In genomic region chr9:38035873-38036272, GRCh38 we compare ENCODE assay signal across 13 cellular contexts. TPM values are rescaled to one million over a fixed set of nuclear protein-coding genes. Genes with fewer than 3 reads are reported as not detected.
DNase-seq lines count a peak whose midpoint lies in the region; ATAC-seq and TF ChIP-seq lines count a peak whose summit lies in the region.
"Had no signal": no experiment of that assay in that cellular context is flagged by ENCODE, and none has a peak within 500 bp of the region (broad histone marks: within the 10 kb centered on the region; RNA-seq: fewer than 3 reads in every experiment).

No MANE protein-coding gene starts in this region.

- H4K20me1 ChIP-seq in mammary epithelial cell (ENCODE audit: insufficient read depth, low read length) = no peaks in the 10 kb centered on the region

- 8% methylated on average over 8 of the region's 8 CpGs for WGBS in mammary epithelial cell (ENCODE audit: low coverage, missing lambda C conversion rate)
- WGBS in mesenchymal stem cell = 26% methylated on average over 8 of the region's 8 CpGs

- peak overlapping the region; percentile 43 for H2AK5ac ChIP-seq in mesenchymal stem cell (ENCODE audit: low read length, severe bottlenecking)

- no peak overlapping the region for H2BK12ac ChIP-seq in mesenchymal stem cell (ENCODE audit: low read length in 2 of 2)

- H3K79me1 ChIP-seq in mesenchymal stem cell (replicated peaks; ENCODE audit: low read length, poor library complexity, severe bottlenecking) = no peaks in the 10 kb centered on the region

- in situ Hi-C loops in mammary epithelial cell (cut with MboI; ENCODE audit: low sequenced_read_pairs in 2 of 2) (no loop called here), KBM-7 (cut with MboI; ENCODE audit: low pct_unique_long_range_greater_than_20kb, low sequenced_read_pairs) (no loop called here)

- peaks cover 42% of the 10 kb centered on the region for H3K4me1 ChIP-seq in mammary epithelial cell (ENCODE audit: insufficient read depth, low read length)
- peaks cover 61% of the 10 kb centered on the region for H3K4me1 ChIP-seq in mesenchymal stem cell (ENCODE audit: control insufficient read depth, insufficient read depth, low read depth, low read length)

- H3K27ac ChIP-seq in mammary epithelial cell (ENCODE audit: insufficient read depth, low read depth, low read length) (peak overlapping the region; percentile 61), mesenchymal stem cell (ENCODE audit: low read length, poor library complexity, severe bottlenecking) (peak overlapping the region; percentile 46)

- no peak overlapping the region for H2BK120ac ChIP-seq in mesenchymal stem cell (ENCODE audit: low read depth, low read length)

- no peak overlapping the region for H3K14ac ChIP-seq in mesenchymal stem cell (ENCODE audit: low read length in 2 of 2)

- intact Hi-C loops in mammary epithelial cell (cut with micrococcal nuclease) = loop anchor here (1.0 to 5.0 kb wide), 3 partner anchors 10 to 39 kb away; no protein-coding TSS in a partner anchor

- H3K79me2 ChIP-seq in mammary epithelial cell (ENCODE audit: insufficient read depth, low read length) = peaks cover 93% of the 10 kb centered on the region

- H3K9ac ChIP-seq in mammary epithelial cell (ENCODE audit: insufficient read depth, low read length) = peak overlapping the region; percentile 39
- peak overlapping the region; percentile 78 for H3K9ac ChIP-seq in mesenchymal stem cell (ENCODE audit: low read length)

- no peak overlapping the region for H3K4me3 ChIP-seq in MG63
- no peak overlapping the region for H3K4me3 ChIP-seq in mammary epithelial cell (replicated peaks in 1 of 3; ENCODE audit: insufficient read depth in 1 of 3, low read depth in 2 of 3, low read length in 3 of 3)
- no peak overlapping the region for H3K4me3 ChIP-seq in mesenchymal stem cell (ENCODE audit: insufficient read depth in 1 of 2, low read depth in 1 of 2, low read length in 2 of 2)
- H3K4me3 ChIP-seq: lung, right lobe of liver had no signal

- H3K27me3 ChIP-seq in MG63 (no peaks in the 10 kb centered on the region), mammary epithelial cell (ENCODE audit: insufficient read depth, low read length) (no peaks in the 10 kb centered on the region), mesenchymal stem cell (ENCODE audit: control insufficient read depth in 1 of 2, insufficient read depth in 1 of 2, low read length in 2 of 2) (no peaks in the 10 kb centered on the region)
- H3K27me3 ChIP-seq: right lobe of liver had no signal

- CTCF ChIA-PET in mammary epithelial cell (lab: Charles Lee; ENCODE audit: low non-redundant PET) = interaction anchor here (0.5 kb wide), 1 partner anchor 103 kb away, joined by 20 read pairs; no protein-coding TSS in a partner anchor

- H4K8ac ChIP-seq in mesenchymal stem cell (ENCODE audit: low read length) = no peak overlapping the region

- H2BK5ac ChIP-seq in mesenchymal stem cell (ENCODE audit: low read depth, low read length, poor library complexity, severe bottlenecking) = no peak overlapping the region

- no peak overlapping the region for H4K91ac ChIP-seq in mesenchymal stem cell (ENCODE audit: low read length)

- no peak overlapping the region for H2BK15ac ChIP-seq in mesenchymal stem cell (ENCODE audit: low read depth, poor library complexity, severe bottlenecking)

- ATAC-seq in HG02759 (IDR thresholded peaks at IDR 0.05; ENCODE audit: unreplicated experiment) = no peak

- dilution Hi-C loops in mammary epithelial cell (cut with HindIII; ENCODE audit: low sequenced_read_pairs) = no loop called here

- no peaks in the 10 kb centered on the region for H3K36me3 ChIP-seq in MG63
- H3K36me3 ChIP-seq in mammary epithelial cell (ENCODE audit: insufficient read depth, low read length) = no peaks in the 10 kb centered on the region
- peaks cover 0 to 18% of the 10 kb centered on the region in 2 experiments for H3K36me3 ChIP-seq in mesenchymal stem cell (ENCODE audit: control insufficient read depth in 1 of 2, insufficient read depth in 2 of 2, low read depth in 1 of 2, low read length in 2 of 2)
- H3K36me3 ChIP-seq: right lobe of liver had no signal

- H3K4me2 ChIP-seq in mammary epithelial cell (ENCODE audit: insufficient read depth, low read depth, low read length) (peak overlapping the region; percentile 51), mesenchymal stem cell (ENCODE audit: low read length, poor library complexity, severe bottlenecking) (no peak overlapping the region)

- H3K9me3 ChIP-seq in MG63 = no peaks in the 10 kb centered on the region
- H3K9me3 ChIP-seq in mammary epithelial cell (replicated peaks; ENCODE audit: insufficient read depth, low read length) = no peaks in the 10 kb centered on the region
- H3K9me3 ChIP-seq in mesenchymal stem cell (ENCODE audit: control insufficient read depth, low read length) = no peaks in the 10 kb centered on the region
- H3K9me3 ChIP-seq: right lobe of liver had no signal

- no peak overlapping the region for H3K23ac ChIP-seq in mesenchymal stem cell (ENCODE audit: low read length in 2 of 2)

- BruUV-seq in mammary epithelial cell (replicated peaks; lab: Mats Ljungman, UMichigan) = no TSS peak

- DNase-seq in CD1c-positive myeloid dendritic cell (ENCODE audit: extremely low spot score) (peak; percentile 63), MG63 (peak; percentile 79), mammary epithelial cell (peak; percentile 71), mesenchymal stem cell (peak; percentile 91), KBM-7 (no peak), NCI-H2196 treated with DMSO at 0.1 percent for 48 hours (lab: John Stamatoyannopoulos, UW; ENCODE audit: unreplicated experiment) (no peak), putamen (ENCODE audit: low spot score) (no peak)
- DNase-seq: activated CD4-positive, CD25-positive, alpha-beta regulatory T cell treated with anti-CD3 and anti-CD28 coated beads, Interleukin-2, amount 50 U/mL, for 72 hours; NCI-H1436; right lobe of liver; stimulated activated CD8-positive, alpha-beta memory T cell treated with anti-CD3 and anti-CD28 coated beads, Interleukin-4, amount 100 ng/mL, for 48 hours had no signal

- H3K18ac ChIP-seq in mesenchymal stem cell (ENCODE audit: low read depth in 1 of 2, low read length in 2 of 2) = peak overlapping the region; percentile 46 to 67

- H3K4ac ChIP-seq in mesenchymal stem cell (ENCODE audit: low read depth in 1 of 2, low read length in 2 of 2) = peak overlapping the region in 1 of 2 experiments; percentile 2

- TF ChIP-seq CTCF in mammary epithelial cell (conservative IDR thresholded peaks at IDR 0.05 in 1 of 2, IDR thresholded peaks at IDR 0.05 in 1 of 2; ENCODE audit: extremely low read depth in 1 of 2, insufficient read depth in 1 of 2, low read depth in 1 of 2, low read length in 2 of 2) = no peak

- H2AFZ ChIP-seq in mammary epithelial cell (ENCODE audit: low read depth, low read length) (no peak overlapping the region), mesenchymal stem cell (ENCODE audit: low read depth, low read length) (no peak overlapping the region)

RNA-seq across cellular contexts. Expression of gene SHB, which starts 33.2 kb away (rescaled TPM):
- total RNA-seq in MG63 (2014; rRNA removed; shearing (Covaris generic); ENCODE audit: low replicate concordance) = 6.0 and 20.0 TPM in 2 replicates
- total RNA-seq in mammary epithelial cell = 10 to 100 TPM; 30.5 to 31.5 TPM
- polyA plus RNA-seq in mammary epithelial cell = 14.9 TPM
- 16.7 TPM for polyA minus RNA-seq in mammary epithelial cell
- polyA plus RNA-seq in mesenchymal stem cell (2013, experiment 1 of 2) = 18.4 TPM
- 17.9 TPM for polyA plus RNA-seq in mesenchymal stem cell (2013, experiment 2 of 2)

Comparison
In these comparisons a context has a peak if more than half of its experiments do, and no peak if none do; other contexts are left out.
1. DNase-seq: peak in CD1c-positive myeloid dendritic cell (single experiment), MG63 (single experiment), mammary epithelial cell (single experiment) and mesenchymal stem cell (single experiment); none in KBM-7 (single experiment), NCI-H2196 treated with DMSO at 0.1 percent for 48 hours (single experiment) and putamen (single experiment).